In genomic region chr14:103847439-103847953, GRCh38 we compare ENCODE assay signal across 8 cellular contexts. TPM values are rescaled to one million over a fixed set of nuclear protein-coding genes. Genes with fewer than 3 reads are reported as not detected.
A peak's percentile ranks its signal among the peaks of the same experiment; 100 is the strongest.
DNase-seq lines count a peak whose midpoint lies in the region; ATAC-seq and TF ChIP-seq lines count a peak whose summit lies in the region.

Gene PPP1R13B, minus strand, starts transcription at chr14:103847575. Its CDS starts 268 bp downstream, at chr14:103847307.

- H3K4ac ChIP-seq in trophoblast cell (ENCODE audit: low read depth, low read length), result peak within 1 kb of the TSS; percentile 64

- H3K27me3 Mint-ChIP-seq in activated naive CD8-positive, alpha-beta T cell treated with anti-CD3 and anti-CD28 coated beads, Interleukin-2, amount 50 U/mL, for 24 hours, result peaks cover 2% of the 10 kb centered on the region

- H3K23ac ChIP-seq in trophoblast cell (ENCODE audit: low read length), result no peak within 1 kb of the TSS

- no peaks in the 10 kb centered on the region for H3K9me3 Mint-ChIP-seq in activated naive CD8-positive, alpha-beta T cell treated with anti-CD3 and anti-CD28 coated beads, Interleukin-2, amount 50 U/mL, for 24 hours

- TF ChIP-seq POLR2A in tibial nerve (IDR thresholded peaks at IDR 0.05), result peak in 1 of 2 donors; percentile 68

- peaks cover 12% of the 10 kb centered on the region for H3K4me1 Mint-ChIP-seq in activated naive CD8-positive, alpha-beta T cell treated with anti-CD3 and anti-CD28 coated beads, Interleukin-2, amount 50 U/mL, for 24 hours

- peak within 1 kb of the TSS; percentile 57 for H3K27ac Mint-ChIP-seq in activated naive CD8-positive, alpha-beta T cell treated with anti-CD3 and anti-CD28 coated beads, Interleukin-2, amount 50 U/mL, for 24 hours

- TF ChIP-seq CTCF in cardiac muscle cell (IDR thresholded peaks at IDR 0.05; ENCODE audit: low read depth, low read length) (no peak), tibial nerve (IDR thresholded peaks at IDR 0.05) (no peak)

- H2BK12ac ChIP-seq in trophoblast cell (ENCODE audit: low read length), result no peak within 1 kb of the TSS

- peak within 1 kb of the TSS; percentile 97 for H2AFZ ChIP-seq in trophoblast cell (ENCODE audit: insufficient read depth, low read length, poor library complexity)

- H3K79me1 ChIP-seq in trophoblast cell (ENCODE audit: low read length), result peaks cover 8% of the 10 kb centered on the region

- H3K4me3 ChIP-seq in GM08714 (ENCODE audit: low read length) (peak within 1 kb of the TSS; percentile 83), cardiac muscle cell (peak within 1 kb of the TSS; percentile 97), trophoblast cell (ENCODE audit: low read depth, low read length) (peak within 1 kb of the TSS; percentile 88), tibial nerve (peak within 1 kb of the TSS; percentile 52 to 76 (median 67))

- no peaks in the 10 kb centered on the region for H3K36me3 Mint-ChIP-seq in activated naive CD8-positive, alpha-beta T cell treated with anti-CD3 and anti-CD28 coated beads, Interleukin-2, amount 50 U/mL, for 24 hours (ENCODE audit: low read depth)

- peak within 1 kb of the TSS; percentile 86 for H3K14ac ChIP-seq in trophoblast cell (ENCODE audit: low read length)

- ATAC-seq in activated naive CD8-positive, alpha-beta T cell treated with anti-CD3 and anti-CD28 coated beads, Interleukin-2, amount 50 U/mL, for 24 hours, result peak; percentile 92

- peaks cover 7% of the 10 kb centered on the region for H3K79me2 ChIP-seq in trophoblast cell (ENCODE audit: control insufficient read depth, insufficient read depth, low read length, poor library complexity)

- peak within 1 kb of the TSS; percentile 99 for H3K4me2 ChIP-seq in trophoblast cell (ENCODE audit: low read length)

- H4K8ac ChIP-seq in trophoblast cell (ENCODE audit: low read depth, low read length), result peak within 1 kb of the TSS; percentile 93

- H4K91ac ChIP-seq in trophoblast cell (ENCODE audit: low read depth, low read length), result peak within 1 kb of the TSS; percentile 92

- CTCF ChIA-PET in HEK293T (lab: Yijun Ruan, JAX), result no interaction called here

- H3K27ac ChIP-seq in cardiac muscle cell (peak within 1 kb of the TSS; percentile 87), trophoblast cell (ENCODE audit: low read depth, low read length) (peak within 1 kb of the TSS; percentile 22), tibial nerve (peak within 1 kb of the TSS; percentile 62 to 85 (median 80))

- peak within 1 kb of the TSS; percentile 94 for H4K12ac ChIP-seq in trophoblast cell (ENCODE audit: low read depth, low read length)

- peak within 1 kb of the TSS; percentile 92 for H2BK120ac ChIP-seq in trophoblast cell (ENCODE audit: insufficient read depth, low read length, poor library complexity)

- H3K4me3 Mint-ChIP-seq in activated naive CD8-positive, alpha-beta T cell treated with anti-CD3 and anti-CD28 coated beads, Interleukin-2, amount 50 U/mL, for 24 hours, result peak within 1 kb of the TSS; percentile 83

- H3K18ac ChIP-seq in trophoblast cell (ENCODE audit: low read length), result peak within 1 kb of the TSS; percentile 96

- peak within 1 kb of the TSS; percentile 75 for H3K9ac ChIP-seq in trophoblast cell (ENCODE audit: low read length)

- peak within 1 kb of the TSS; percentile 77 for H2AK5ac ChIP-seq in trophoblast cell (ENCODE audit: low read length)

- DNase-seq in HEK293T (ENCODE audit: extremely low spot score), result peak; percentile 98
- DNase-seq in NAMALWA (ENCODE audit: low spot score), result peak; percentile 91
- DNase-seq in SW480 (ENCODE audit: low spot score), result peak; percentile 90
- DNase-seq in activated naive CD8-positive, alpha-beta T cell treated with anti-CD3 and anti-CD28 coated beads, Interleukin-2, amount 50 U/mL, for 24 hours, result peak; percentile 95
- peak; percentile 90 to 95 for DNase-seq in cardiac muscle cell (ENCODE audit: low read depth in 1 of 2, low spot score in 1 of 2)
- DNase-seq in trophoblast cell, result peak; percentile 89 to 92
- peak; percentile 77 to 88 for DNase-seq in tibial nerve (ENCODE audit: low spot score in 2 of 2)

- H2BK5ac ChIP-seq in trophoblast cell (ENCODE audit: low read depth, low read length, poor library complexity), result peak within 1 kb of the TSS; percentile 75

- H3K9me3 ChIP-seq in cardiac muscle cell (ENCODE audit: low read depth) (no peaks in the 10 kb centered on the region), trophoblast cell (ENCODE audit: insufficient read depth, low read depth, low read length) (no peaks in the 10 kb centered on the region), tibial nerve (no peaks in the 10 kb centered on the region)

- peaks cover 27% of the 10 kb centered on the region for H3K4me1 ChIP-seq in cardiac muscle cell (ENCODE audit: low read depth)
- H3K4me1 ChIP-seq in trophoblast cell (ENCODE audit: control insufficient read depth in 1 of 2, insufficient read depth in 2 of 2, low read length in 2 of 2), result peaks cover 9 to 10% of the 10 kb centered on the region in 2 experiments
- H3K4me1 ChIP-seq in tibial nerve, result peaks cover 0 to 23% (median 15%) of the 10 kb centered on the region in 4 donors

- TF ChIP-seq EP300 in tibial nerve (IDR thresholded peaks at IDR 0.05), result peak in 1 of 2 donors; percentile 16

- H3K36me3 ChIP-seq in cardiac muscle cell (peaks cover 3% of the 10 kb centered on the region), trophoblast cell (ENCODE audit: control insufficient read depth in 1 of 2, insufficient read depth in 2 of 2, low read length in 2 of 2) (peaks cover 0 to 3% of the 10 kb centered on the region in 2 experiments), tibial nerve (no peaks in the 10 kb centered on the region)

- H3K27me3 ChIP-seq in cardiac muscle cell (no peaks in the 10 kb centered on the region), trophoblast cell (ENCODE audit: insufficient read depth, low read length) (peaks cover 11% of the 10 kb centered on the region), tibial nerve (no peaks in the 10 kb centered on the region)

- POLR2A ChIA-PET in HEK293T (lab: Yijun Ruan, JAX), result no interaction called here

- WGBS in trophoblast cell (ENCODE audit: extremely low coverage, insufficient coverage, insufficient read length), result no CpG with 5 or more reads among the region's 73 CpGs
- WGBS in tibial nerve, 2 donors, result 0% methylated on average over 2 of the region's 73 CpGs; no CpG with 5 or more reads in 1 of the 2 donors

TF ChIP-seq in HEK293T, 16 proteins besides CTCF, POLR2A, EP300 and RAD21:
- TF ChIP-seq SUZ12 (IDR thresholded peaks at IDR 0.05) (no peak), FOXA1 (IDR thresholded peaks at IDR 0.05) (no peak), HDGF (IDR thresholded peaks at IDR 0.05; ENCODE audit: borderline replicate concordance) (no peak), NFRKB (IDR thresholded peaks at IDR 0.05) (no peak), CTBP1 (IDR thresholded peaks at IDR 0.05; ENCODE audit: borderline replicate concordance) (no peak), ELF4 (IDR thresholded peaks at IDR 0.05) (no peak), FOXM1 (IDR thresholded peaks at IDR 0.05; ENCODE audit: borderline replicate concordance) (no peak), LEF1 (IDR thresholded peaks at IDR 0.05; ENCODE audit: borderline replicate concordance) (no peak), BHLHE40 (IDR thresholded peaks at IDR 0.05; ENCODE audit: borderline replicate concordance) (no peak), FOXK2 (IDR thresholded peaks at IDR 0.05) (no peak), L3MBTL2 (conservative IDR thresholded peaks at IDR 0.05) (no peak), TARDBP (IDR thresholded peaks at IDR 0.05) (no peak), PKNOX1 (IDR thresholded peaks at IDR 0.05) (no peak), ZNF384 (IDR thresholded peaks at IDR 0.05) (no peak), ARNT (IDR thresholded peaks at IDR 0.05) (no peak), SP1 (IDR thresholded peaks at IDR 0.05) (no peak)

RNA-seq across cellular contexts. Expression of gene PPP1R13B, which starts in this region (rescaled TPM):
- total RNA-seq in cardiac muscle cell (60.1 and 124 TPM in 2 replicates), tibial nerve (10 to 100 TPM; 10.7 to 48.3 (median 23.3) TPM)
- polyA plus RNA-seq in cardiac muscle cell, result 88.5 and 113 TPM in 2 replicates
- 7.6 and 7.8 TPM in 2 replicates for polyA plus RNA-seq in trophoblast cell (2013)

Comparison
In these comparisons a context has a peak if more than half of its experiments do, and no peak if none do; other contexts are left out.
1. Peak in every context shown above with its lines: DNase-seq, ATAC-seq, H3K4me3 ChIP-seq and H3K27ac ChIP-seq.
2. H3K27ac ChIP-seq: peak in every context shown above with its lines; median percentile 87 in cardiac muscle cell; 80 in tibial nerve; 22 in trophoblast cell.